In genomic region chr3:52019352-52020080, GRCh38 we compare ENCODE assay signal across 16 cellular contexts. TPM values are rescaled to one million over a fixed set of nuclear protein-coding genes. Genes with fewer than 3 reads are reported as not detected.
DNase-seq lines count a peak whose midpoint lies in the region; ATAC-seq, FAIRE-seq and TF ChIP-seq lines count a peak whose summit lies in the region.
"Had no signal": no experiment of that assay in that cellular context is flagged by ENCODE, and none has a peak within 500 bp of the region (broad histone marks: within the 10 kb centered on the region; RNA-seq: fewer than 3 reads in every experiment).

No MANE protein-coding gene starts in this region.

- RAD21 ChIA-PET in GM12878 (lab: Charles Lee; ENCODE audit: unreplicated experiment), result interaction anchor here (5.2 to 7.1 kb wide), 3 partner anchors 16 to 34 kb away, joined by 42 to 70 read pairs (median 48); no protein-coding TSS in a partner anchor

- H3K4me3 Mint-ChIP-seq in natural killer cell treated with Interleukin-12 subunit alpha and Interleukin-12 subunit beta and Interleukin-15 and Interleukin-18, amount 100 ng/mL, for 72 hours, result no peak overlapping the region

- no peak for TF ChIP-seq RAD21 in GM12878 (IDR thresholded peaks at IDR 0.05; ENCODE audit: insufficient read depth, low read depth, low read length)

- H3K36me3 Mint-ChIP-seq in natural killer cell treated with Interleukin-12 subunit alpha and Interleukin-12 subunit beta and Interleukin-15 and Interleukin-18, amount 100 ng/mL, for 72 hours, result no peaks in the 10 kb centered on the region

- H3K36me3 ChIP-seq in GM12878 (ENCODE audit: control insufficient read depth in 2 of 2, insufficient read depth in 2 of 2, low read length in 1 of 2) (no peaks in the 10 kb centered on the region), heart right ventricle (no peaks in the 10 kb centered on the region), vagina (no peaks in the 10 kb centered on the region)
- H3K36me3 ChIP-seq: left lung had no signal

- POLR2A ChIA-PET in GM12878 (lab: Charles Lee), result interaction anchor here (1.0 to 2.1 kb wide), 2 partner anchors 17 to 33 kb away, joined by 3 to 7 read pairs; no protein-coding TSS in a partner anchor

- no peak for TF ChIP-seq POLR2A in GM12878 (IDR thresholded peaks at IDR 0.05; ENCODE audit: low read depth, low read length)
- no peak for TF ChIP-seq POLR2A in vagina (IDR thresholded peaks at IDR 0.05)

- H3K27me3 Mint-ChIP-seq in natural killer cell treated with Interleukin-12 subunit alpha and Interleukin-12 subunit beta and Interleukin-15 and Interleukin-18, amount 100 ng/mL, for 72 hours, result no peaks in the 10 kb centered on the region

- H3K9me3 ChIP-seq in GM12878 (replicated peaks; ENCODE audit: control insufficient read depth, insufficient read depth, low read length) (no peaks in the 10 kb centered on the region), heart right ventricle (no peaks in the 10 kb centered on the region), vagina (no peaks in the 10 kb centered on the region)
- H3K9me3 ChIP-seq: left lung had no signal

- DNase-seq in GM12878 (ENCODE audit: low read depth, low spot score), result no peak
- DNase-seq in heart right ventricle, result peak; percentile 83 to 84
- peak; percentile 90 for DNase-seq in posterior vena cava (ENCODE audit: low spot score)
- no peak for DNase-seq in vagina (ENCODE audit: extremely low spot score in 2 of 2)
- no peak for DNase-seq in natural killer cell treated with Interleukin-12 subunit alpha and Interleukin-12 subunit beta and Interleukin-15 and Interleukin-18, amount 100 ng/mL, for 72 hours (ENCODE audit: low spot score)
- no peak for DNase-seq in NCI-H1105 treated with DMSO at 0.1 percent for 48 hours (lab: John Stamatoyannopoulos, UW)
- DNase-seq: activated CD4-positive, alpha-beta T cell treated with anti-CD3 and anti-CD28 coated beads, Interleukin-2, amount 50 U/mL, for 48 hours; GOT3; NCI-H2029; NCI-H748 treated with DMSO at 0.1 percent for 48 hours; stimulated activated CD8-positive, alpha-beta memory T cell treated with anti-CD3 and anti-CD28 coated beads, Interleukin-4, amount 100 ng/mL, for 48 hours; T-helper 9 cell had no signal

- in situ Hi-C loops in GM12878 (cut with MboI), result no loop called here

- BruUV-seq in GM12878 (replicated peaks; lab: Mats Ljungman, UMichigan), result no TSS peak

- intact Hi-C loops in GM12878 (cut with micrococcal nuclease; ENCODE audit: unreplicated experiment) (no loop called here), heart right ventricle (cut with DNase I) (no loop called here), posterior vena cava (cut with DNase I) (no loop called here), vagina (cut with DNase I) (loop anchor here (5.0 kb wide), 1 partner anchor 33 kb away; no protein-coding TSS in a partner anchor)

- no peaks in the 10 kb centered on the region for H3K9me3 Mint-ChIP-seq in natural killer cell treated with Interleukin-12 subunit alpha and Interleukin-12 subunit beta and Interleukin-15 and Interleukin-18, amount 100 ng/mL, for 72 hours
- H3K9me3 Mint-ChIP-seq: activated T-helper 2 cell treated with anti-CD3 and anti-CD28 coated beads, Interferon-gamma antibody, Interleukin-2, Interleukin-4, amounts not matched to agents 10 μg/mL and 5 μg/mL and 100 μg/mL, durations not matched to agents 14 hours and 24 hours and 36 hours had no signal

- H3K4me1 ChIP-seq in GM12878 (ENCODE audit: control insufficient read depth, insufficient read depth, low read length) (peaks cover 18% of the 10 kb centered on the region), heart right ventricle (peaks cover 57 to 99% (median 88%) of the 10 kb centered on the region in 9 donors), vagina (peaks cover 24% of the 10 kb centered on the region)

- no peak overlapping the region for H3K4me2 ChIP-seq in GM12878 (ENCODE audit: control insufficient read depth, insufficient read depth)

- no peak for TF ChIP-seq EP300 in GM12878 (IDR thresholded peaks at IDR 0.05; ENCODE audit: borderline replicate concordance in 1 of 2, control insufficient read depth in 1 of 2, low read depth in 2 of 2, low read length in 2 of 2)

- H2AFZ ChIP-seq in GM12878 (ENCODE audit: control insufficient read depth, low read depth, low read length), result peak overlapping the region; percentile 23; the same call in 1 of the 2 replicates

- no peak for FAIRE-seq in GM12878 (lab: Jason Lieb, UNC)

- no peaks in the 10 kb centered on the region for H3K79me2 ChIP-seq in GM12878 (ENCODE audit: control insufficient read depth, insufficient read depth, low read length)

- H3K27ac Mint-ChIP-seq in natural killer cell treated with Interleukin-12 subunit alpha and Interleukin-12 subunit beta and Interleukin-15 and Interleukin-18, amount 100 ng/mL, for 72 hours, result no peak overlapping the region
- H3K27ac Mint-ChIP-seq: activated T-helper 2 cell treated with anti-CD3 and anti-CD28 coated beads, Interferon-gamma antibody, Interleukin-2, Interleukin-4, amounts not matched to agents 10 μg/mL and 5 μg/mL and 100 μg/mL, durations not matched to agents 14 hours and 24 hours and 36 hours had no signal

- SMC1A ChIA-PET in GM12878 (lab: Charles Lee; ENCODE audit: uncharacterized antibody, unreplicated experiment), result interaction anchor here (0.9 to 12.8 kb wide), 3 partner anchors 13 to 35 kb away, joined by 3 to 116 read pairs (median 3); partner anchors contain the start of gene DUSP7

- CTCF ChIA-PET in GM12878 (lab: Yijun Ruan, JAX), result interaction anchor here (0.6 to 3.9 kb wide), 5 partner anchors 15 to 38 kb away, joined by 3 to 17 read pairs (median 5); no protein-coding TSS in a partner anchor

- H3K9ac ChIP-seq in GM12878 (ENCODE audit: control insufficient read depth, insufficient read depth, low read length), result no peak overlapping the region

- H3K4me3 ChIP-seq in GM12878, result no peak overlapping the region
- no peak overlapping the region for H3K4me3 ChIP-seq in heart right ventricle
- no peak overlapping the region for H3K4me3 ChIP-seq in vagina
- H3K4me3 ChIP-seq: left lung had no signal

- WGBS in GM12878 (ENCODE audit: insufficient coverage, insufficient replicate concordance, low lambda C conversion rate, missing lambda C conversion rate), result 42% methylated on average over 17 of the region's 17 CpGs
- WGBS in heart right ventricle, 2 donors, result 29 to 31% methylated on average over 17 of the region's 17 CpGs

- ATAC-seq in GM12878 (no peak), heart right ventricle (peak; percentile 68 to 86 (median 78)), GM19397 (IDR thresholded peaks at IDR 0.05; ENCODE audit: unreplicated experiment) (no peak)
- ATAC-seq in natural killer cell treated with Interleukin-12 subunit alpha and Interleukin-12 subunit beta and Interleukin-15 and Interleukin-18, amount 100 ng/mL, for 72 hours, result no peak
- ATAC-seq: left lung had no signal

- H3K27me3 ChIP-seq in GM12878 (replicated peaks in 1 of 2; ENCODE audit: control insufficient read depth in 2 of 2, insufficient read depth in 2 of 2, low read length in 1 of 2), result no peaks in the 10 kb centered on the region
- H3K27me3 ChIP-seq in heart right ventricle, result no peaks in the 10 kb centered on the region
- no peaks in the 10 kb centered on the region for H3K27me3 ChIP-seq in vagina
- H3K27me3 ChIP-seq: left lung had no signal

- peaks cover 0 to 7% of the 10 kb centered on the region in 2 donors for H3K4me1 Mint-ChIP-seq in natural killer cell treated with Interleukin-12 subunit alpha and Interleukin-12 subunit beta and Interleukin-15 and Interleukin-18, amount 100 ng/mL, for 72 hours (ENCODE audit: low read depth in 2 of 2)

- no peak for TF ChIP-seq CTCF in GM12878 (IDR thresholded peaks at IDR 0.05 in 2 of 3, conservative IDR thresholded peaks at IDR 0.05 in 1 of 3; ENCODE audit: control insufficient read depth in 2 of 3, extremely low read depth in 1 of 3, insufficient read depth in 1 of 3, low read depth in 3 of 3, low read length in 3 of 3)
- no peak for TF ChIP-seq CTCF in heart right ventricle (IDR thresholded peaks at IDR 0.05)
- no peak for TF ChIP-seq CTCF in vagina (IDR thresholded peaks at IDR 0.05)

- H3K27ac ChIP-seq in GM12878 (ENCODE audit: control insufficient read depth, insufficient read depth), result no peak overlapping the region
- peak overlapping the region; percentile 79 to 97 (median 92) for H3K27ac ChIP-seq in heart right ventricle
- H3K27ac ChIP-seq in vagina, result peak overlapping the region; percentile 67
- H3K27ac ChIP-seq: HL-60, left lung had no signal

- no peaks in the 10 kb centered on the region for H4K20me1 ChIP-seq in GM12878 (ENCODE audit: control insufficient read depth, insufficient read depth)

RNA-seq across cellular contexts. Expression of gene RPL29, which starts 23.8 kb away (rescaled TPM):
- total RNA-seq in GM12878 (2013; cell fraction: nucleolus; rRNA removed), result 312 and 327 TPM in 2 replicates
- 1,707 and 1,708 TPM in 2 replicates for total RNA-seq in GM12878 (2014; rRNA removed)
- total RNA-seq in GM12878 (2014; rRNA removed; fragmentation: Illumina TruSeq; extraction: Trizol), result 2,030 and 2,061 TPM in 2 replicates
- total RNA-seq in GM12878 (2021), result 1,814 and 1,873 TPM in 2 replicates
- polyA plus RNA-seq in GM12878 (2011; ENCODE audit: low read depth), result 2,919 TPM
- polyA plus RNA-seq in GM12878 (2011; rRNA removed), result 1,274 and 1,606 TPM in 2 replicates
- polyA plus RNA-seq in GM12878 (2011; cell fraction: cytosol; rRNA removed), result 2,998 and 3,537 TPM in 2 replicates
- 1,112 and 1,184 TPM in 2 replicates for polyA plus RNA-seq in GM12878 (2011; cell fraction: nucleus; rRNA removed)
- 3,236 and 3,576 TPM in 2 replicates for polyA plus RNA-seq in GM12878 (2012)
- 1,724 and 2,477 TPM in 2 replicates for polyA plus RNA-seq in GM12878 (2014; fragmentation: Illumina TruSeq; extraction: Trizol)
- polyA plus RNA-seq in GM12878 (2014; fragmentation: Nextera tagmentation; extraction: Ambion mirVana), result 1,000 to 10,000 TPM; 1,053 to 1,085 TPM
- 2,075 and 2,190 TPM in 2 replicates for polyA plus RNA-seq in GM12878 (2014; rRNA removed)
- polyA plus RNA-seq in GM12878 (2016; fragmentation: Nextera tagmentation; extraction: Ambion mirVana), result 1,000 to 10,000 TPM; 1,397 to 1,403 TPM
- polyA minus RNA-seq in GM12878 (2011; rRNA and poly(A)+ RNA removed), result 1,357 and 1,638 TPM in 2 replicates
- polyA minus RNA-seq in GM12878 (2011; cell fraction: cytosol; rRNA and poly(A)+ RNA removed), result 571 and 626 TPM in 2 replicates
- 256 and 363 TPM in 2 replicates for polyA minus RNA-seq in GM12878 (2011; cell fraction: nucleus; rRNA and poly(A)+ RNA removed)
- total RNA-seq in heart right ventricle, result 100 to 1,000 TPM; 505 to 754 (median 626) TPM
- polyA plus RNA-seq in heart right ventricle, result 1,000 to 10,000 TPM; 1,450 to 1,915 TPM
- 100 to 1,000 TPM; 657 to 687 TPM for total RNA-seq in posterior vena cava
- 1,678 TPM for total RNA-seq in vagina
- 100 to 1,000 TPM; 598 to 910 TPM for total RNA-seq in natural killer cell treated with Interleukin-12 subunit alpha and Interleukin-12 subunit beta and Interleukin-15 and Interleukin-18, amount 100 ng/mL, for 72 hours

RNA-seq across cellular contexts. Expression of gene ACY1, which starts 36.2 kb away (rescaled TPM):
- total RNA-seq in GM12878 (2013; cell fraction: nucleolus; rRNA removed), result 11.6 and 14.6 TPM in 2 replicates
- total RNA-seq in GM12878 (2014; rRNA removed) (28.9 and 35.1 TPM in 2 replicates), GM12878 (2014; rRNA removed; fragmentation: Illumina TruSeq; extraction: Trizol) (19.0 and 22.3 TPM in 2 replicates), GM12878 (2021) (27.4 and 33.5 TPM in 2 replicates), heart right ventricle (10 to 100 TPM; 18.7 to 45.6 (median 24.7) TPM), posterior vena cava (10 to 100 TPM; 11.8 to 12.3 TPM), vagina (29.7 TPM)
- polyA plus RNA-seq in GM12878 (2011; ENCODE audit: low read depth), result 62.9 TPM
- polyA plus RNA-seq in GM12878 (2011; rRNA removed) (12.5 and 18.5 TPM in 2 replicates), GM12878 (2014; fragmentation: Illumina TruSeq; extraction: Trizol) (6.4 and 18.8 TPM in 2 replicates), GM12878 (2014; fragmentation: Nextera tagmentation; extraction: Ambion mirVana) (10 to 100 TPM; 19.8 to 28.2 TPM), GM12878 (2014; rRNA removed) (31.3 and 42.2 TPM in 2 replicates), GM12878 (2016; fragmentation: Nextera tagmentation; extraction: Ambion mirVana) (10 to 100 TPM; 32.0 to 37.0 TPM), heart right ventricle (10 to 100 TPM; 24.6 to 28.3 TPM)
- 31.5 and 32.0 TPM in 2 replicates for polyA plus RNA-seq in GM12878 (2011; cell fraction: cytosol; rRNA removed)
- polyA plus RNA-seq in GM12878 (2011; cell fraction: nucleus; rRNA removed), result 36.7 and 37.0 TPM in 2 replicates
- polyA plus RNA-seq in GM12878 (2012), result 30.6 and 33.0 TPM in 2 replicates
- polyA minus RNA-seq in GM12878 (2011; rRNA and poly(A)+ RNA removed), result 18.5 and 20.4 TPM in 2 replicates
- 7.4 and 9.5 TPM in 2 replicates for polyA minus RNA-seq in GM12878 (2011; cell fraction: cytosol; rRNA and poly(A)+ RNA removed)
- polyA minus RNA-seq in GM12878 (2011; cell fraction: nucleus; rRNA and poly(A)+ RNA removed), result 10.3 and 14.9 TPM in 2 replicates
- 10 to 100 TPM; 22.4 to 42.6 TPM for total RNA-seq in natural killer cell treated with Interleukin-12 subunit alpha and Interleukin-12 subunit beta and Interleukin-15 and Interleukin-18, amount 100 ng/mL, for 72 hours

RNA-seq across cellular contexts. Expression of gene DUSP7, which starts 36.9 kb away (rescaled TPM):
- total RNA-seq in GM12878 (2013; cell fraction: nucleolus; rRNA removed), result 27.3 and 28.8 TPM in 2 replicates
- 13.0 TPM in 2 replicates for total RNA-seq in GM12878 (2014; rRNA removed)
- total RNA-seq in GM12878 (2014; rRNA removed; fragmentation: Illumina TruSeq; extraction: Trizol), result 4.9 and 5.5 TPM in 2 replicates
- total RNA-seq in GM12878 (2021), result 16.0 and 17.5 TPM in 2 replicates
- polyA plus RNA-seq in GM12878 (2011; ENCODE audit: low read depth), result 2.5 TPM
- polyA plus RNA-seq in GM12878 (2011; rRNA removed), result 9.7 and 17.0 TPM in 2 replicates
- 24.2 and 27.7 TPM in 2 replicates for polyA plus RNA-seq in GM12878 (2011; cell fraction: cytosol; rRNA removed)
- 37.1 and 37.4 TPM in 2 replicates for polyA plus RNA-seq in GM12878 (2011; cell fraction: nucleus; rRNA removed)
- polyA plus RNA-seq in GM12878 (2012), result 5.4 and 6.3 TPM in 2 replicates
- polyA plus RNA-seq in GM12878 (2014; fragmentation: Illumina TruSeq; extraction: Trizol), result 4.8 and 10.3 TPM in 2 replicates
- under 1 TPM; 0.73 to 0.82 TPM for polyA plus RNA-seq in GM12878 (2014; fragmentation: Nextera tagmentation; extraction: Ambion mirVana)
- 16.1 and 18.2 TPM in 2 replicates for polyA plus RNA-seq in GM12878 (2014; rRNA removed)
- 1 to 10 TPM; 1.7 TPM for polyA plus RNA-seq in GM12878 (2016; fragmentation: Nextera tagmentation; extraction: Ambion mirVana)
- polyA minus RNA-seq in GM12878 (2011; rRNA and poly(A)+ RNA removed), result 32.2 and 48.1 TPM in 2 replicates
- 17.5 and 17.6 TPM in 2 replicates for polyA minus RNA-seq in GM12878 (2011; cell fraction: cytosol; rRNA and poly(A)+ RNA removed)
- 28.3 and 42.2 TPM in 2 replicates for polyA minus RNA-seq in GM12878 (2011; cell fraction: nucleus; rRNA and poly(A)+ RNA removed)
- total RNA-seq in heart right ventricle, result 10 to 100 TPM; 11.3 to 29.7 (median 15.8) TPM
- polyA plus RNA-seq in heart right ventricle, result 10 to 100 TPM; 10.4 to 19.2 TPM
- total RNA-seq in posterior vena cava, result 10 to 100 TPM; 29.9 to 36.4 TPM
- 59.9 TPM for total RNA-seq in vagina
- 10 to 100 TPM; 19.4 to 31.0 TPM for total RNA-seq in natural killer cell treated with Interleukin-12 subunit alpha and Interleukin-12 subunit beta and Interleukin-15 and Interleukin-18, amount 100 ng/mL, for 72 hours

RNA-seq across cellular contexts. Expression of gene ABHD14A, which starts 44.7 kb away (rescaled TPM):
- 2.9 TPM in 2 replicates for total RNA-seq in GM12878 (2013; cell fraction: nucleolus; rRNA removed)
- 12.2 and 13.1 TPM in 2 replicates for total RNA-seq in GM12878 (2014; rRNA removed)
- total RNA-seq in GM12878 (2014; rRNA removed; fragmentation: Illumina TruSeq; extraction: Trizol), result 5.0 and 5.9 TPM in 2 replicates
- 9.3 and 12.2 TPM in 2 replicates for total RNA-seq in GM12878 (2021)
- 4.0 TPM for polyA plus RNA-seq in GM12878 (2011; ENCODE audit: low read depth)
- 4.9 and 6.5 TPM in 2 replicates for polyA plus RNA-seq in GM12878 (2011; rRNA removed)
- 14.2 and 22.6 TPM in 2 replicates for polyA plus RNA-seq in GM12878 (2011; cell fraction: cytosol; rRNA removed)
- polyA plus RNA-seq in GM12878 (2011; cell fraction: nucleus; rRNA removed), result 6.8 and 7.8 TPM in 2 replicates
- 7.6 and 8.2 TPM in 2 replicates for polyA plus RNA-seq in GM12878 (2012)
- polyA plus RNA-seq in GM12878 (2014; fragmentation: Illumina TruSeq; extraction: Trizol), result 2.4 and 5.6 TPM in 2 replicates
- 1 to 10 TPM; 1.2 to 2.2 TPM for polyA plus RNA-seq in GM12878 (2014; fragmentation: Nextera tagmentation; extraction: Ambion mirVana)
- 12.6 and 12.9 TPM in 2 replicates for polyA plus RNA-seq in GM12878 (2014; rRNA removed)
- polyA plus RNA-seq in GM12878 (2016; fragmentation: Nextera tagmentation; extraction: Ambion mirVana), result 10 to 100 TPM; 22.4 to 27.0 TPM
- polyA minus RNA-seq in GM12878 (2011; rRNA and poly(A)+ RNA removed), result 2.6 and 6.4 TPM in 2 replicates
- 2.9 and 3.9 TPM in 2 replicates for polyA minus RNA-seq in GM12878 (2011; cell fraction: cytosol; rRNA and poly(A)+ RNA removed)
- 0.86 and 1.6 TPM in 2 replicates for polyA minus RNA-seq in GM12878 (2011; cell fraction: nucleus; rRNA and poly(A)+ RNA removed)
- 10 to 100 TPM; 19.3 to 38.6 (median 23.6) TPM for total RNA-seq in heart right ventricle
- polyA plus RNA-seq in heart right ventricle, result 10 to 100 TPM; 26.3 to 80.1 TPM
- total RNA-seq in posterior vena cava, result 10 to 100 TPM in 1 of 2 donors, 1 to 10 TPM in 1; 8.4 to 18.6 TPM
- 31.9 TPM for total RNA-seq in vagina
- 10 to 100 TPM in 1 of 2 donors, 1 to 10 TPM in 1; 8.7 to 13.1 TPM for total RNA-seq in natural killer cell treated with Interleukin-12 subunit alpha and Interleukin-12 subunit beta and Interleukin-15 and Interleukin-18, amount 100 ng/mL, for 72 hours

RNA-seq across cellular contexts. Expression of gene ABHD14B, which starts 45.7 kb away (rescaled TPM):
- total RNA-seq in GM12878 (2013; cell fraction: nucleolus; rRNA removed), result 29.6 and 35.3 TPM in 2 replicates
- total RNA-seq in GM12878 (2014; rRNA removed), result 59.9 and 62.4 TPM in 2 replicates
- 28.9 and 30.5 TPM in 2 replicates for total RNA-seq in GM12878 (2014; rRNA removed; fragmentation: Illumina TruSeq; extraction: Trizol)
- 58.3 and 58.8 TPM in 2 replicates for total RNA-seq in GM12878 (2021)
- polyA plus RNA-seq in GM12878 (2011; ENCODE audit: low read depth), result 35.7 TPM
- 45.4 and 76.5 TPM in 2 replicates for polyA plus RNA-seq in GM12878 (2011; rRNA removed)
- 80.0 and 92.8 TPM in 2 replicates for polyA plus RNA-seq in GM12878 (2011; cell fraction: cytosol; rRNA removed)
- 39.8 and 51.9 TPM in 2 replicates for polyA plus RNA-seq in GM12878 (2011; cell fraction: nucleus; rRNA removed)
- 54.6 and 64.2 TPM in 2 replicates for polyA plus RNA-seq in GM12878 (2012)
- polyA plus RNA-seq in GM12878 (2014; fragmentation: Illumina TruSeq; extraction: Trizol), result 35.9 and 51.1 TPM in 2 replicates
- polyA plus RNA-seq in GM12878 (2014; fragmentation: Nextera tagmentation; extraction: Ambion mirVana), result 10 to 100 TPM in 1 of 2 experiments, 1 to 10 TPM in 1; 7.8 to 14.2 TPM
- 73.0 and 80.4 TPM in 2 replicates for polyA plus RNA-seq in GM12878 (2014; rRNA removed)
- polyA plus RNA-seq in GM12878 (2016; fragmentation: Nextera tagmentation; extraction: Ambion mirVana), result 10 to 100 TPM; 47.2 to 50.9 TPM
- 53.4 and 78.7 TPM in 2 replicates for polyA minus RNA-seq in GM12878 (2011; rRNA and poly(A)+ RNA removed)
- 18.1 and 25.1 TPM in 2 replicates for polyA minus RNA-seq in GM12878 (2011; cell fraction: cytosol; rRNA and poly(A)+ RNA removed)
- polyA minus RNA-seq in GM12878 (2011; cell fraction: nucleus; rRNA and poly(A)+ RNA removed), result 12.8 and 21.3 TPM in 2 replicates
- 10 to 100 TPM in 8 of 10 donors, 1 to 10 TPM in 2; 7.5 to 19.0 (median 12.0) TPM for total RNA-seq in heart right ventricle
- polyA plus RNA-seq in heart right ventricle, result 10 to 100 TPM; 14.6 to 47.5 TPM
- total RNA-seq in posterior vena cava, result 10 to 100 TPM; 21.0 to 32.7 TPM
- total RNA-seq in vagina, result 46.9 TPM
- 10 to 100 TPM; 28.0 to 33.2 TPM for total RNA-seq in natural killer cell treated with Interleukin-12 subunit alpha and Interleukin-12 subunit beta and Interleukin-15 and Interleukin-18, amount 100 ng/mL, for 72 hours

Comparison
In these comparisons a context has a peak if more than half of its experiments do, and no peak if none do; other contexts are left out.
1. ATAC-seq: peak in heart right ventricle (8 of 8); none in GM12878 (single experiment), GM19397 (single experiment) and natural killer cell treated with Interleukin-12 subunit alpha and Interleukin-12 subunit beta and Interleukin-15 and Interleukin-18, amount 100 ng/mL, for 72 hours (0 of 2).
2. DNase-seq: peak in heart right ventricle (2 of 2) and posterior vena cava (single experiment); none in GM12878 (single experiment), vagina (0 of 2), natural killer cell treated with Interleukin-12 subunit alpha and Interleukin-12 subunit beta and Interleukin-15 and Interleukin-18, amount 100 ng/mL, for 72 hours (single experiment) and NCI-H1105 treated with DMSO at 0.1 percent for 48 hours (single experiment).